In the genomic region with DNA sequence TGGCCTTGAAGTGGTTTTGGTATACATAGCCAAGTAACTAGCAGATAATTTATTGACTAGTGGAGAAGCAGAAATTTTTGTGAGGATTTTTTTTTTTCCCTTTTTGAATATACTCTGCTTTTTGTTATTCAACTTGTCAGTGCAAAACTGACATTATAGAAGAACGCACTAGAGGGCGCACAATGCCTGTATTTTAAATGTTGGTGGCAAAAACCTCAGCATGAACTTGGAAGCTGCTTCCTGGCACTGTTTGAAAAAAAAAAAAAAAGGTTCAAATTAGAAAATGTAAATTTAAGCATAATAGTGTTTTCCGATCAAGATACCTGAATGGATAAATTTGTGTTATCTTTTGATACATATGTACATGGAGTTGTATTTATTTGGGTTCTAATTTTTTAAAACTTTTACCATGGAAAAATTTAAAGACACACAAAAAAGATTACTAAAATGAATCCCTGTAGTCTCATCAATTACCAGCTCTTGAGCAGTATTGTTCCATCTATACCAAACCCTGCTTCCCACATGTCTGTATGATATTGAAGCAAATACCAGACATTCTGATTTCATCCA, we compare ENCODE assay signal across 8 cellular contexts. TPM values are rescaled to one million over a fixed set of nuclear protein-coding genes. Genes with fewer than 3 reads are reported as not detected.
DNase-seq lines count a peak whose midpoint lies in the region; ATAC-seq, FAIRE-seq and TF ChIP-seq lines count a peak whose summit lies in the region.

No MANE protein-coding gene starts in this region.

- 5% methylated on average over 3 of the region's 3 CpGs for WGBS in liver

- no peak overlapping the region for H3K27ac ChIP-seq in liver (ENCODE audit: low read depth in 1 of 2, low read length in 2 of 2)

- no peaks in the 10 kb centered on the region; the same call in 1 of the 2 replicates for H3K36me3 ChIP-seq in BE2C
- H3K36me3 ChIP-seq in liver (ENCODE audit: control insufficient read depth in 4 of 4, insufficient read depth in 3 of 4, low read depth in 1 of 4, low read length in 3 of 4), result no peaks in the 10 kb centered on the region

- H3K27me3 ChIP-seq in BE2C (no peaks in the 10 kb centered on the region), liver (ENCODE audit: control insufficient read depth in 4 of 4, insufficient read depth in 4 of 4, low read length in 3 of 4) (no peaks in the 10 kb centered on the region)

- peak; percentile 63 for DNase-seq in BE2C
- peak; percentile 6 for DNase-seq in NCI-H2107 (lab: John Stamatoyannopoulos, UW)
- peak in 3 of 4 experiments; percentile 24 to 31 (median 28) for DNase-seq in activated CD4-positive, CD25-positive, alpha-beta regulatory T cell (lab: John Stamatoyannopoulos, UW)
- DNase-seq in stimulated activated CD8-positive, alpha-beta memory T cell treated with anti-CD3 and anti-CD28 coated beads, Interleukin-15, amount 100 ng/mL, for 1 hour (ENCODE audit: low read depth), result peak; percentile 30
- no peak for DNase-seq in GOT3 (lab: John Stamatoyannopoulos, UW)

- TF ChIP-seq CTCF in BE2C (IDR thresholded peaks at IDR 0.05; ENCODE audit: low read depth, low read length) (peak; percentile 71), liver (IDR thresholded peaks at IDR 0.05; ENCODE audit: low read depth, low read length, missing input control) (peak; percentile 80)

- H3K4me1 ChIP-seq in BE2C (no peaks in the 10 kb centered on the region), liver (ENCODE audit: control insufficient read depth in 4 of 4, insufficient read depth in 4 of 4, low read length in 3 of 4) (peaks cover 0 to 2% (median 0%) of the 10 kb centered on the region in 4 donors)

- peak; percentile 89 for FAIRE-seq in colon (lab: Jason Lieb, UNC)

- H3K4me3 ChIP-seq in BE2C (ENCODE audit: low read depth, low read length), result no peak overlapping the region
- H3K4me3 ChIP-seq in liver (ENCODE audit: low read depth in 1 of 3, low read length in 3 of 3), result no peak overlapping the region

- H3K9me3 ChIP-seq in BE2C, result no peaks in the 10 kb centered on the region
- H3K9me3 ChIP-seq in liver (ENCODE audit: control insufficient read depth in 4 of 4, low read length in 3 of 4), result no peaks in the 10 kb centered on the region

- ATAC-seq in GM21423 (IDR thresholded peaks at IDR 0.05; ENCODE audit: unreplicated experiment), result peak; percentile 52

- no peak overlapping the region for H3K9ac ChIP-seq in liver (ENCODE audit: low read depth in 1 of 2, low read length in 2 of 2)

- TF ChIP-seq RAD21 in liver (IDR thresholded peaks at IDR 0.05), result peak; percentile 88 to 91

TF ChIP-seq in liver, 16 proteins besides CTCF, POLR2A, EP300 and RAD21:
- TF ChIP-seq RXRA (IDR thresholded peaks at IDR 0.05), result peak in 1 of 2 donors; percentile 13
- TF ChIP-seq, protein P1, sequence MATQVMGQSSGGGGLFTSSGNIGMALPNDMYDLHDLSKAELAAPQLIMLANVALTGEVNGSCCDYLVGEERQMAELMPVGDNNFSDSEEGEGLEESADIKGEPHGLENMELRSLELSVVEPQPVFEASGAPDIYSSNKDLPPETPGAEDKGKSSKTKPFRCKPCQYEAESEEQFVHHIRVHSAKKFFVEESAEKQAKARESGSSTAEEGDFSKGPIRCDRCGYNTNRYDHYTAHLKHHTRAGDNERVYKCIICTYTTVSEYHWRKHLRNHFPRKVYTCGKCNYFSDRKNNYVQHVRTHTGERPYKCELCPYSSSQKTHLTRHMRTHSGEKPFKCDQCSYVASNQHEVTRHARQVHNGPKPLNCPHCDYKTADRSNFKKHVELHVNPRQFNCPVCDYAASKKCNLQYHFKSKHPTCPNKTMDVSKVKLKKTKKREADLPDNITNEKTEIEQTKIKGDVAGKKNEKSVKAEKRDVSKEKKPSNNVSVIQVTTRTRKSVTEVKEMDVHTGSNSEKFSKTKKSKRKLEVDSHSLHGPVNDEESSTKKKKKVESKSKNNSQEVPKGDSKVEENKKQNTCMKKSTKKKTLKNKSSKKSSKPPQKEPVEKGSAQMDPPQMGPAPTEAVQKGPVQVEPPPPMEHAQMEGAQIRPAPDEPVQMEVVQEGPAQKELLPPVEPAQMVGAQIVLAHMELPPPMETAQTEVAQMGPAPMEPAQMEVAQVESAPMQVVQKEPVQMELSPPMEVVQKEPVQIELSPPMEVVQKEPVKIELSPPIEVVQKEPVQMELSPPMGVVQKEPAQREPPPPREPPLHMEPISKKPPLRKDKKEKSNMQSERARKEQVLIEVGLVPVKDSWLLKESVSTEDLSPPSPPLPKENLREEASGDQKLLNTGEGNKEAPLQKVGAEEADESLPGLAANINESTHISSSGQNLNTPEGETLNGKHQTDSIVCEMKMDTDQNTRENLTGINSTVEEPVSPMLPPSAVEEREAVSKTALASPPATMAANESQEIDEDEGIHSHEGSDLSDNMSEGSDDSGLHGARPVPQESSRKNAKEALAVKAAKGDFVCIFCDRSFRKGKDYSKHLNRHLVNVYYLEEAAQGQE (IDR thresholded peaks at IDR 0.05), result no peak

RNA-seq across cellular contexts. Expression of a gene that starts 56.0 kb away (rescaled TPM):
- 20.5 TPM for polyA plus RNA-seq in BE2C (2012; ENCODE audit: insufficient read depth, insufficient read length, low read depth)
- total RNA-seq in liver, result 10 to 100 TPM in 1 of 2 donors, 1 to 10 TPM in 1; 9.9 to 13.7 TPM
- 10 to 100 TPM; 11.8 to 21.6 TPM for polyA plus RNA-seq in liver
